In genomic region chr9:3434594-3434993, GRCh38 we compare ENCODE assay signal across 16 cellular contexts.
DNase-seq lines count a peak whose midpoint lies in the region; ATAC-seq, FAIRE-seq and TF ChIP-seq lines count a peak whose summit lies in the region.
"Had no signal": no experiment of that assay in that cellular context is flagged by ENCODE, and none has a peak within 500 bp of the region (broad histone marks: within the 10 kb centered on the region; RNA-seq: fewer than 3 reads in every experiment).

No MANE protein-coding gene starts in this region.

- no peak overlapping the region for H3K4me3 ChIP-seq in RWPE2 (ENCODE audit: severe bottlenecking)
- no peak overlapping the region for H3K4me3 ChIP-seq in fibroblast of pulmonary artery (replicated peaks; ENCODE audit: low read depth, low read length)
- peak overlapping the region in 1 of 4 donors; percentile 17 for H3K4me3 ChIP-seq in gastrocnemius medialis
- no peak overlapping the region for H3K4me3 ChIP-seq in OCI-LY7 (ENCODE audit: low read depth, low read length, poor library complexity, severe bottlenecking)
- H3K4me3 ChIP-seq: sigmoid colon had no signal

- H3K4me3 Mint-ChIP-seq in activated T-helper 17 cell treated with anti-CD3 and anti-CD28 coated beads, Interleukin-2, amount 50 U/mL, for 72 hours: no peak overlapping the region
- no peak overlapping the region for H3K4me3 Mint-ChIP-seq in type B pancreatic cell
- H3K4me3 Mint-ChIP-seq: activated naive CD8-positive, alpha-beta T cell treated with anti-CD3 and anti-CD28 coated beads for 36 hours; naive thymus-derived CD8-positive, alpha-beta T cell had no signal

- H3K9me3 ChIP-seq in RWPE2 (ENCODE audit: severe bottlenecking) (no peaks in the 10 kb centered on the region), gastrocnemius medialis (no peaks in the 10 kb centered on the region), OCI-LY7 (ENCODE audit: low read length) (no peaks in the 10 kb centered on the region)

- no peak for DNase-seq in GM12891 (ENCODE audit: insufficient read length, low spot score)
- DNase-seq in RWPE2 (ENCODE audit: low spot score): no peak
- DNase-seq in fibroblast of pulmonary artery (ENCODE audit: low read depth): peak; percentile 92
- DNase-seq in gastrocnemius medialis: peak; percentile 19 to 22
- DNase-seq in OCI-LY7 (ENCODE audit: low spot score): no peak
- no peak for DNase-seq in type B pancreatic cell (ENCODE audit: extremely low spot score, unreplicated experiment)
- DNase-seq: activated naive CD8-positive, alpha-beta T cell treated with anti-CD3 and anti-CD28 coated beads for 36 hours; glutamatergic neuron; kidney glomerular epithelial cell; naive thymus-derived CD8-positive, alpha-beta T cell; NCI-H1417 treated with DMSO at 0.1 percent for 48 hours; sigmoid colon; WERI-Rb-1 had no signal

- H3K36me3 ChIP-seq in RWPE2 (ENCODE audit: low read depth) (no peaks in the 10 kb centered on the region), gastrocnemius medialis (no peaks in the 10 kb centered on the region), OCI-LY7 (ENCODE audit: insufficient read depth, low read length) (no peaks in the 10 kb centered on the region)
- H3K36me3 ChIP-seq: sigmoid colon, WERI-Rb-1 had no signal

- H2AFZ ChIP-seq in OCI-LY7 (ENCODE audit: low read length): no peak overlapping the region

- H3K9me3 Mint-ChIP-seq in activated T-helper 17 cell treated with anti-CD3 and anti-CD28 coated beads, Interleukin-2, amount 50 U/mL, for 72 hours: peaks cover 4% of the 10 kb centered on the region
- H3K9me3 Mint-ChIP-seq in type B pancreatic cell: peaks cover 5% of the 10 kb centered on the region
- H3K9me3 Mint-ChIP-seq: activated naive CD8-positive, alpha-beta T cell treated with anti-CD3 and anti-CD28 coated beads for 36 hours had no signal

- CTCF ChIA-PET in OCI-LY7 (lab: Charles Lee; ENCODE audit: unreplicated experiment): no interaction called here

- H3K4me1 ChIP-seq in RWPE2 (ENCODE audit: insufficient read depth, poor library complexity, severe bottlenecking) (peaks cover 5% of the 10 kb centered on the region), gastrocnemius medialis (peaks cover 18 to 29% of the 10 kb centered on the region in 2 donors), OCI-LY7 (ENCODE audit: insufficient read depth, low read length, poor library complexity, severe bottlenecking) (no peaks in the 10 kb centered on the region)

- no peak for TF ChIP-seq POLR2A in GM12891 (IDR thresholded peaks at IDR 0.05; ENCODE audit: low read depth, low read length)
- peak in 1 of 2 donors; percentile 52 for TF ChIP-seq POLR2A in gastrocnemius medialis (IDR thresholded peaks at IDR 0.05)

- no peaks in the 10 kb centered on the region for H3K79me2 ChIP-seq in OCI-LY7 (ENCODE audit: insufficient read depth, low read depth, low read length)

- H3K9me2 ChIP-seq in OCI-LY7 (ENCODE audit: insufficient read depth, low read length): peaks cover 4% of the 10 kb centered on the region; the same call in 1 of the 2 replicates

- H3K36me3 Mint-ChIP-seq in activated T-helper 17 cell treated with anti-CD3 and anti-CD28 coated beads, Interleukin-2, amount 50 U/mL, for 72 hours (ENCODE audit: low read depth): peaks cover 6% of the 10 kb centered on the region
- H3K36me3 Mint-ChIP-seq in type B pancreatic cell: peaks cover 15% of the 10 kb centered on the region

- H4K20me1 ChIP-seq in OCI-LY7 (ENCODE audit: insufficient read depth, low read length): no peaks in the 10 kb centered on the region

- H3K27me3 ChIP-seq in RWPE2 (ENCODE audit: insufficient read depth, poor library complexity, severe bottlenecking): no peaks in the 10 kb centered on the region
- H3K27me3 ChIP-seq in gastrocnemius medialis: no peaks in the 10 kb centered on the region
- H3K27me3 ChIP-seq: sigmoid colon had no signal

- H3K27ac ChIP-seq in RWPE2 (ENCODE audit: poor library complexity, severe bottlenecking): no peak overlapping the region
- H3K27ac ChIP-seq in gastrocnemius medialis: peak overlapping the region; percentile 36 to 66 (median 54)
- H3K27ac ChIP-seq in OCI-LY7 (ENCODE audit: low read depth, low read length, poor library complexity, severe bottlenecking): no peak overlapping the region
- H3K27ac ChIP-seq: sigmoid colon, WERI-Rb-1 had no signal

- peaks cover 6% of the 10 kb centered on the region for H3K4me1 Mint-ChIP-seq in activated T-helper 17 cell treated with anti-CD3 and anti-CD28 coated beads, Interleukin-2, amount 50 U/mL, for 72 hours
- no peaks in the 10 kb centered on the region for H3K4me1 Mint-ChIP-seq in type B pancreatic cell (ENCODE audit: unreplicated experiment)

- TF ChIP-seq CTCF in RWPE2 (IDR thresholded peaks at IDR 0.05; ENCODE audit: poor library complexity, severe bottlenecking): no peak
- no peak for TF ChIP-seq CTCF in fibroblast of pulmonary artery (IDR thresholded peaks at IDR 0.05; ENCODE audit: low read length, missing control alignments)
- no peak for TF ChIP-seq CTCF in gastrocnemius medialis (IDR thresholded peaks at IDR 0.05 in 4 of 5, conservative IDR thresholded peaks at IDR 0.05 in 1 of 5)
- no peak for TF ChIP-seq CTCF in OCI-LY7 (conservative IDR thresholded peaks at IDR 0.05; ENCODE audit: low read length)
- no peak for TF ChIP-seq CTCF in type B pancreatic cell (conservative IDR thresholded peaks at IDR 0.05)

- H3K27me3 Mint-ChIP-seq in activated T-helper 17 cell treated with anti-CD3 and anti-CD28 coated beads, Interleukin-2, amount 50 U/mL, for 72 hours: no peaks in the 10 kb centered on the region
- no peaks in the 10 kb centered on the region for H3K27me3 Mint-ChIP-seq in type B pancreatic cell
- H3K27me3 Mint-ChIP-seq: activated naive CD8-positive, alpha-beta T cell treated with anti-CD3 and anti-CD28 coated beads for 36 hours; naive thymus-derived CD8-positive, alpha-beta T cell had no signal

- no peak overlapping the region for H3K4me2 ChIP-seq in OCI-LY7 (ENCODE audit: low read length)

- FAIRE-seq in GM12891 (lab: Jason Lieb, UNC): peak; percentile 72
- FAIRE-seq: colon had no signal

- in situ Hi-C loops in gastrocnemius medialis (cut with MboI; ENCODE audit: low sequenced_read_pairs in 4 of 4): loop anchor here in 1 of 4 donors (25.0 kb wide), 1 partner anchor 197 kb away; no protein-coding TSS in a partner anchor

- H3K27ac Mint-ChIP-seq in activated T-helper 17 cell treated with anti-CD3 and anti-CD28 coated beads, Interleukin-2, amount 50 U/mL, for 72 hours: no peak overlapping the region
- no peak overlapping the region for H3K27ac Mint-ChIP-seq in type B pancreatic cell
- H3K27ac Mint-ChIP-seq: activated naive CD8-positive, alpha-beta T cell treated with anti-CD3 and anti-CD28 coated beads for 36 hours; naive thymus-derived CD8-positive, alpha-beta T cell had no signal

- POLR2A ChIA-PET in OCI-LY7 (lab: Charles Lee): interaction anchor here (1.3 kb wide), 1 partner anchor 23 kb away, joined by 3 read pairs; no protein-coding TSS in a partner anchor

- BruUV-seq in OCI-LY7 (replicated peaks; lab: Mats Ljungman, UMichigan): no TSS peak

- intact Hi-C loops in gastrocnemius medialis (cut with DNase I; ENCODE audit: low total_unique reads) (no loop called here), OCI-LY7 (cut with micrococcal nuclease; ENCODE audit: unreplicated experiment) (no loop called here)

- ATAC-seq in RWPE2 (ENCODE audit: low read depth) (peak; percentile 60), gastrocnemius medialis (peak; percentile 92 to 97), HG03469 (IDR thresholded peaks at IDR 0.05; ENCODE audit: unreplicated experiment) (no peak)
- ATAC-seq in activated T-helper 17 cell treated with anti-CD3 and anti-CD28 coated beads, Interleukin-2, amount 50 U/mL, for 72 hours (replicated peaks): no peak
- ATAC-seq: naive thymus-derived CD8-positive, alpha-beta T cell had no signal

TF ChIP-seq in GM12891, 5 proteins besides CTCF, POLR2A, EP300 and RAD21:
- TF ChIP-seq POU2F2 (IDR thresholded peaks at IDR 0.05; ENCODE audit: low read depth, low read length) (no peak), TAF1 (IDR thresholded peaks at IDR 0.05; ENCODE audit: low read depth, low read length) (no peak), POLR2AphosphoS5 (IDR thresholded peaks at IDR 0.05; ENCODE audit: low read depth, low read length) (no peak), SPI1 (IDR thresholded peaks at IDR 0.05; ENCODE audit: low read depth, low read length) (no peak), PAX5 (IDR thresholded peaks at IDR 0.05; ENCODE audit: insufficient read depth, low read length, severe bottlenecking) (no peak)

Comparison
In these comparisons a context has a peak if more than half of its experiments do, and no peak if none do; other contexts are left out.
1. DNase-seq: peak in fibroblast of pulmonary artery (single experiment) and gastrocnemius medialis (2 of 2); none in GM12891 (single experiment), RWPE2 (single experiment), OCI-LY7 (single experiment) and type B pancreatic cell (single experiment).
2. ATAC-seq: peak in RWPE2 (single experiment) and gastrocnemius medialis (2 of 2); none in activated T-helper 17 cell treated with anti-CD3 and anti-CD28 coated beads, Interleukin-2, amount 50 U/mL, for 72 hours (single experiment) and HG03469 (single experiment).
3. H3K27ac ChIP-seq: peak in gastrocnemius medialis (4 of 4); none in RWPE2 (single experiment) and OCI-LY7 (single experiment).